Comparison of ENCODE assay signal across 22 cellular contexts in genomic region chr5:67964619-67965018, GRCh38.
A peak's percentile ranks its signal among the peaks of the same experiment; 100 is the strongest.
DNase-seq lines count a peak whose midpoint lies in the region; ATAC-seq, FAIRE-seq and TF ChIP-seq lines count a peak whose summit lies in the region.
"Had no signal": no experiment of that assay in that cellular context is flagged by ENCODE, and none has a peak within 500 bp of the region (broad histone marks: within the 10 kb centered on the region; RNA-seq: fewer than 3 reads in every experiment).

No MANE protein-coding gene starts in this region.

- POLR2A ChIA-PET in OCI-LY7 (lab: Charles Lee), result interaction anchor here (0.7 kb wide), 1 partner anchor 55 kb away, joined by 3 read pairs; no protein-coding TSS in a partner anchor

- H3K9me3 ChIP-seq in duodenal mucosa (ENCODE audit: control insufficient read depth in 1 of 2, low read length in 2 of 2) (no peaks in the 10 kb centered on the region), small intestine (ENCODE audit: control insufficient read depth, low read depth) (no peaks in the 10 kb centered on the region), OCI-LY7 (ENCODE audit: low read length) (no peaks in the 10 kb centered on the region)
- H3K9me3 ChIP-seq: SJSA1 had no signal

- H2AFZ ChIP-seq in OCI-LY7 (ENCODE audit: low read length), result no peak overlapping the region
- H2AFZ ChIP-seq: GM23248 had no signal

- no peaks in the 10 kb centered on the region for H4K20me1 ChIP-seq in OCI-LY7 (ENCODE audit: insufficient read depth, low read length)

- no peak for FAIRE-seq in small intestine (lab: Jason Lieb, UNC)
- FAIRE-seq: A204.1 had no signal

- H3K9ac ChIP-seq in duodenal mucosa (ENCODE audit: low read depth in 1 of 2, low read length in 2 of 2), result no peak overlapping the region
- H3K9ac ChIP-seq: GM23248 had no signal

- H3K9me2 ChIP-seq in OCI-LY7 (ENCODE audit: insufficient read depth, low read length), result no peaks in the 10 kb centered on the region

- no peaks in the 10 kb centered on the region for H3K79me2 ChIP-seq in OCI-LY7 (ENCODE audit: insufficient read depth, low read depth, low read length)

- DNase-seq in OCI-M1 (lab: John Stamatoyannopoulos, UW), result peak; percentile 21
- DNase-seq in left colon, result no peak
- DNase-seq in small intestine, result peak; percentile 7
- DNase-seq in DMS53 treated with DMSO at 0.1 percent for 48 hours (lab: John Stamatoyannopoulos, UW; ENCODE audit: unreplicated experiment), result no peak
- DNase-seq in OCI-LY7 (ENCODE audit: low spot score), result no peak
- no peak for DNase-seq in occipital lobe (lab: John Stamatoyannopoulos, UW)
- DNase-seq: DMS79; GM23248; H9; HFFc6; NCI-H1092; NCI-H1436 treated with DMSO at 0.1 percent for 48 hours; NCI-H2029 treated with DMSO at 0.1 percent for 48 hours; NCI-H345; NCI-H524; NCI-H774; NK-92 treated with Interleukin-12 subunit alpha and Interleukin-12 subunit beta, amount 100 ng/mL, for 24 hours had no signal

- H3K27ac ChIP-seq in duodenal mucosa (ENCODE audit: low read depth, low read length) (no peak overlapping the region), small intestine (ENCODE audit: low read depth in 1 of 2, low read length in 1 of 2) (no peak overlapping the region), OCI-LY7 (ENCODE audit: low read depth, low read length, poor library complexity, severe bottlenecking) (no peak overlapping the region)
- H3K27ac ChIP-seq: GM23248, SJSA1 had no signal

- ATAC-seq in left colon (peak; percentile 23), HG02610 (IDR thresholded peaks at IDR 0.05; ENCODE audit: unreplicated experiment) (no peak)
- ATAC-seq: Right ventricle myocardium inferior had no signal

- no peak overlapping the region for H3K4me2 ChIP-seq in OCI-LY7 (ENCODE audit: low read length)

- H3K4me3 ChIP-seq in duodenal mucosa (ENCODE audit: low read depth in 1 of 2, low read length in 2 of 2) (peak overlapping the region; percentile 0 to 6), small intestine (ENCODE audit: low read depth in 1 of 2, low read length in 2 of 2) (no peak overlapping the region), OCI-LY7 (ENCODE audit: low read depth, low read length, poor library complexity, severe bottlenecking) (no peak overlapping the region)
- H3K4me3 ChIP-seq: GM23248, SJSA1 had no signal

- H3K27me3 ChIP-seq in duodenal mucosa (ENCODE audit: control insufficient read depth in 1 of 2, insufficient read depth in 2 of 2, low read length in 2 of 2) (no peaks in the 10 kb centered on the region), small intestine (ENCODE audit: control insufficient read depth in 2 of 2, insufficient read depth in 2 of 2, low read length in 2 of 2) (no peaks in the 10 kb centered on the region)
- H3K27me3 ChIP-seq: SJSA1 had no signal

- no peak for TF ChIP-seq CTCF in OCI-LY7 (conservative IDR thresholded peaks at IDR 0.05; ENCODE audit: low read length)

- H3K36me3 ChIP-seq in duodenal mucosa (ENCODE audit: control insufficient read depth in 1 of 2, insufficient read depth in 2 of 2, low read length in 2 of 2) (no peaks in the 10 kb centered on the region), small intestine (ENCODE audit: control insufficient read depth in 2 of 2, insufficient read depth in 2 of 2, low read length in 2 of 2) (no peaks in the 10 kb centered on the region), OCI-LY7 (ENCODE audit: insufficient read depth, low read length) (no peaks in the 10 kb centered on the region)
- H3K36me3 ChIP-seq: SJSA1 had no signal

- no TSS peak for BruUV-seq in OCI-LY7 (replicated peaks; lab: Mats Ljungman, UMichigan)

- peaks cover 12 to 17% of the 10 kb centered on the region in 2 donors for H3K4me1 ChIP-seq in duodenal mucosa (ENCODE audit: control insufficient read depth in 1 of 2, insufficient read depth in 2 of 2, low read length in 2 of 2)
- H3K4me1 ChIP-seq in small intestine (ENCODE audit: control insufficient read depth in 2 of 2, insufficient read depth in 1 of 2, low read depth in 1 of 2, low read length in 1 of 2), result peaks cover 1 to 3% of the 10 kb centered on the region in 2 donors
- H3K4me1 ChIP-seq in OCI-LY7 (ENCODE audit: insufficient read depth, low read length, poor library complexity, severe bottlenecking), result no peaks in the 10 kb centered on the region

- CTCF ChIA-PET in OCI-LY7 (lab: Charles Lee; ENCODE audit: unreplicated experiment), result no interaction called here

- intact Hi-C loops in left colon (cut with DNase I, micrococcal nuclease) (no loop called here), OCI-LY7 (cut with micrococcal nuclease; ENCODE audit: unreplicated experiment) (no loop called here)

- WGBS in small intestine, 3 donors, result 18 to 53% (median 18%) methylated on average over 2 of the region's 2 CpGs

Comparison
In these comparisons a context has a peak if more than half of its experiments do, and no peak if none do; other contexts are left out.
1. DNase-seq: peak in OCI-M1 (single experiment) and small intestine (single experiment); none in left colon (0 of 2), DMS53 treated with DMSO at 0.1 percent for 48 hours (single experiment), OCI-LY7 (single experiment) and occipital lobe (single experiment).
2. H3K4me3 ChIP-seq: peak in duodenal mucosa (2 of 2); none in small intestine (0 of 2) and OCI-LY7 (single experiment).